In genomic region chr1:25430666-25431494, GRCh38 we compare ENCODE assay signal across 8 cellular contexts. TPM values are rescaled to one million over a fixed set of nuclear protein-coding genes. Genes with fewer than 3 reads are reported as not detected.
DNase-seq lines count a peak whose midpoint lies in the region; TF ChIP-seq lines count a peak whose summit lies in the region.

TSS of gene MACO1 (plus strand) at chr1:25430897. CDS start at chr1:25431099, 202 bp downstream.

- CTCF ChIA-PET in activated naive CD4-positive, alpha-beta T cell treated with anti-CD3 and anti-CD28 coated beads for 36 hours (lab: Charles Lee) = no interaction called here

- H3F3A ChIP-seq in neural progenitor cell (ENCODE audit: low read depth) = no peaks in the 10 kb centered on the region

- peak within 1 kb of the TSS; percentile 99 for H3K27ac Mint-ChIP-seq in HFFc6
- H3K27ac Mint-ChIP-seq in activated naive CD4-positive, alpha-beta T cell treated with anti-CD3 and anti-CD28 coated beads for 36 hours = peak within 1 kb of the TSS; percentile 93
- no peak within 1 kb of the TSS for H3K27ac Mint-ChIP-seq in neural progenitor cell

- H3K9me3 ChIP-seq in SK-N-MC (ENCODE audit: low read depth, low read length) = no peaks in the 10 kb centered on the region
- no peaks in the 10 kb centered on the region for H3K9me3 ChIP-seq in neural progenitor cell (ENCODE audit: low read depth)
- no peaks in the 10 kb centered on the region for H3K9me3 ChIP-seq in stomach smooth muscle (ENCODE audit: control insufficient read depth in 2 of 2, low read length in 2 of 2)

- peak within 1 kb of the TSS; percentile 87 for H3K4me2 ChIP-seq in neural progenitor cell

- H3K4me3 Mint-ChIP-seq in HFFc6 (peak within 1 kb of the TSS; percentile 95), neural progenitor cell (peak within 1 kb of the TSS; percentile 93)
- peak within 1 kb of the TSS; percentile 95 for H3K4me3 Mint-ChIP-seq in activated naive CD4-positive, alpha-beta T cell treated with anti-CD3 and anti-CD28 coated beads for 36 hours

- H3K4me3 ChIP-seq in NB4 (ENCODE audit: low read depth, low read length) (peak within 1 kb of the TSS; percentile 93), SK-N-MC (peak within 1 kb of the TSS; percentile 80), neural progenitor cell (peak within 1 kb of the TSS; percentile 98), stomach smooth muscle (ENCODE audit: low read length in 2 of 2) (peak within 1 kb of the TSS; percentile 91 to 95)

- H3K4me1 ChIP-seq in neural progenitor cell = peaks cover 9% of the 10 kb centered on the region
- H3K4me1 ChIP-seq in stomach smooth muscle (ENCODE audit: control insufficient read depth, insufficient read depth, low read length) = peaks cover 9% of the 10 kb centered on the region

- DNase-seq in GDM1 (lab: John Stamatoyannopoulos, UW) (peak; percentile 89), HFFc6 (peak; percentile 96), NB4 (ENCODE audit: low read depth) (peak; percentile 94), SK-N-MC (ENCODE audit: low read depth, low spot score) (peak; percentile 96), foreskin melanocyte (peak; percentile 95), neural progenitor cell (ENCODE audit: low spot score) (peak; percentile 97)
- DNase-seq in activated naive CD4-positive, alpha-beta T cell treated with anti-CD3 and anti-CD28 coated beads for 36 hours = peak; percentile 98

- peaks cover 61% of the 10 kb centered on the region for H3K4me1 Mint-ChIP-seq in HFFc6 (ENCODE audit: low read depth)
- H3K4me1 Mint-ChIP-seq in activated naive CD4-positive, alpha-beta T cell treated with anti-CD3 and anti-CD28 coated beads for 36 hours (ENCODE audit: low read depth) = peaks cover 44% of the 10 kb centered on the region
- H3K4me1 Mint-ChIP-seq in neural progenitor cell = peaks cover 33% of the 10 kb centered on the region

- no peak within 1 kb of the TSS; the same call in 1 of the 2 replicates for H3K27ac ChIP-seq in SK-N-MC
- H3K27ac ChIP-seq in neural progenitor cell = no peak within 1 kb of the TSS
- peak within 1 kb of the TSS; percentile 93 for H3K27ac ChIP-seq in stomach smooth muscle (ENCODE audit: low read length)

- no peak for TF ChIP-seq POLR2A in NB4 (IDR thresholded peaks at IDR 0.05; ENCODE audit: extremely low read depth, insufficient read length)

- H3K27me3 ChIP-seq in neural progenitor cell = peaks cover 22% of the 10 kb centered on the region
- no peaks in the 10 kb centered on the region for H3K27me3 ChIP-seq in stomach smooth muscle (ENCODE audit: control insufficient read depth in 1 of 2, insufficient read depth in 2 of 2, low read length in 2 of 2)

- peaks cover 5% of the 10 kb centered on the region; the same call in 1 of the 2 replicates for H3K36me3 Mint-ChIP-seq in HFFc6 (ENCODE audit: low read depth)
- no peaks in the 10 kb centered on the region for H3K36me3 Mint-ChIP-seq in activated naive CD4-positive, alpha-beta T cell treated with anti-CD3 and anti-CD28 coated beads for 36 hours (ENCODE audit: low read depth)
- H3K36me3 Mint-ChIP-seq in neural progenitor cell = no peaks in the 10 kb centered on the region

- peak within 1 kb of the TSS; percentile 96 for H2AFZ ChIP-seq in neural progenitor cell (replicated peaks)

- TF ChIP-seq CTCF in HFFc6 (IDR thresholded peaks at IDR 0.05) (0 out of 2 replicates have a peak, but pooled peaks have one; percentile 5), NB4 (IDR thresholded peaks at IDR 0.05; ENCODE audit: low read depth, low read length) (no peak), neural progenitor cell (IDR thresholded peaks at IDR 0.05) (no peak)

- peaks cover 44% of the 10 kb centered on the region for H3K79me2 ChIP-seq in neural progenitor cell (ENCODE audit: low read depth)

- H3K9ac ChIP-seq in SK-N-MC (ENCODE audit: insufficient read length) = peak within 1 kb of the TSS; percentile 82
- H3K9ac ChIP-seq in neural progenitor cell = peak within 1 kb of the TSS; percentile 55
- H3K9ac ChIP-seq in stomach smooth muscle (ENCODE audit: low read length in 2 of 2) = peak within 1 kb of the TSS; percentile 87 to 88

- H4K20me1 ChIP-seq in neural progenitor cell (ENCODE audit: low read depth) = peaks cover 32% of the 10 kb centered on the region

- H3K27me3 Mint-ChIP-seq in HFFc6 (ENCODE audit: insufficient read depth) (no peaks in the 10 kb centered on the region), neural progenitor cell (ENCODE audit: insufficient read depth, low read depth) (peaks cover 9% of the 10 kb centered on the region)
- H3K27me3 Mint-ChIP-seq in activated naive CD4-positive, alpha-beta T cell treated with anti-CD3 and anti-CD28 coated beads for 36 hours (ENCODE audit: low read depth) = no peaks in the 10 kb centered on the region

- H3K9me3 Mint-ChIP-seq in HFFc6 (no peaks in the 10 kb centered on the region), neural progenitor cell (no peaks in the 10 kb centered on the region)
- no peaks in the 10 kb centered on the region for H3K9me3 Mint-ChIP-seq in activated naive CD4-positive, alpha-beta T cell treated with anti-CD3 and anti-CD28 coated beads for 36 hours

- no peaks in the 10 kb centered on the region for H3K36me3 ChIP-seq in SK-N-MC (ENCODE audit: insufficient read depth, low read length)
- H3K36me3 ChIP-seq in neural progenitor cell = no peaks in the 10 kb centered on the region
- H3K36me3 ChIP-seq in stomach smooth muscle (ENCODE audit: control insufficient read depth in 2 of 2, insufficient read depth in 2 of 2, low read length in 2 of 2) = no peaks in the 10 kb centered on the region

- intact Hi-C loops in activated naive CD4-positive, alpha-beta T cell treated with anti-CD3 and anti-CD28 coated beads for 36 hours (cut with micrococcal nuclease) = loop anchor here (1.0 to 5.0 kb wide), 5 partner anchors 16 to 391 kb away; partner anchors contain the start of genes SYF2 and TMEM50A

RNA-seq across cellular contexts. Expression of gene MACO1, which starts in this region (rescaled TPM):
- 10 to 100 TPM; 13.7 to 15.1 (median 14.4) TPM for total RNA-seq in HFFc6 (2021; fragmentation: NEBNext Ultra II Directional; extraction: Animal tissue kit (Norgen Biotek cat#: 25700))
- total RNA-seq in activated naive CD4-positive, alpha-beta T cell treated with anti-CD3 and anti-CD28 coated beads for 36 hours = 1 to 10 TPM; 8.4 to 8.6 TPM
- total RNA-seq in neural progenitor cell (ENCODE audit: low replicate concordance) = 14.8 and 17.7 TPM in 2 replicates
